1 cellular context compared by ENCODE assay signal in the genomic region with DNA sequence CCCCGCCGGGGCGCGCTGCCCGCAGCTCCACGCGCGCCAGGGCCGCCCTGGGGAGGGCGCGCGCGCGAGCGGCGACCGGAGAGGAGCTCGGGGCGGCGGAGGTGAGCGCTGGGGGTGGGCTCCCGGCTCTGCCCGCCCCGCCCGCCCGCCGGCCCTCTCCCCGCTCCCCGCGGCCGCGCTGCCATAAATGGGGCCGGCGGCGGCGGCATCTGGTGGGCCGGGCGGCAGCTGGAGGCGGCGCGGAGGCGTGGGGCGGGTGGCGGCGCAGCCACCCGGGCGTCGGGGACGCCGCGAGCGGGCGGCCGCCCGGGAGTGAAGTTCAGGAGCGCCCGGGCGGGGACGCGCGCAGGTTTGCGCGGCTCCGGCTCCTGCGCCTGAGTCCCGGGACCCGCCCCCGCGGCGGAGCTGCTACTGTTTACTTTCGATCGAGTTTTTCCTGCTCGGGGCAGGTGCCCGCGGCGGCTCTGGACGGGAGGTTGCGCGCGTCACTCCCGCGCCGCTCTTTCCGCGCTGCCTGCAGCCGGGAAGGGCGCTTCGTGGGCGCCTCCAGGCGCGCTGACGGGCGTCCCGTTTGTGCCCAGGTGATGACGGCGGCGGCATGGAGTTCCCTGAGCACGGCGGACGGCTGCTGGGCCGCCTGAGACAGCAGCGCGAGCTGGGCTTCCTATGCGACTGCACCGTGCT.
TF ChIP-seq lines count a peak whose summit lies in the region.

ZBTB42 (plus strand) TSS at position 502 of the 684 bp plus-strand sequence; CDS start at position 599, 97 bp downstream.

TF ChIP-seq in HepG2, 621 proteins besides CTCF, POLR2A, EP300 and RAD21 (continued from another document and continues in another):
- TF ChIP-seq DRAP1 (CRISPR knock-in tag; IDR thresholded peaks at IDR 0.05): peak; percentile 24; the same call in 1 of the 2 replicates
- no peak for TF ChIP-seq LCORL (IDR thresholded peaks at IDR 0.05)
- TF ChIP-seq LCORL (CRISPR knock-in tag; IDR thresholded peaks at IDR 0.05): no peak; the same call in 1 of the 2 replicates
- no peak for TF ChIP-seq RFX1 (IDR thresholded peaks at IDR 0.05)
- TF ChIP-seq, protein P1, sequence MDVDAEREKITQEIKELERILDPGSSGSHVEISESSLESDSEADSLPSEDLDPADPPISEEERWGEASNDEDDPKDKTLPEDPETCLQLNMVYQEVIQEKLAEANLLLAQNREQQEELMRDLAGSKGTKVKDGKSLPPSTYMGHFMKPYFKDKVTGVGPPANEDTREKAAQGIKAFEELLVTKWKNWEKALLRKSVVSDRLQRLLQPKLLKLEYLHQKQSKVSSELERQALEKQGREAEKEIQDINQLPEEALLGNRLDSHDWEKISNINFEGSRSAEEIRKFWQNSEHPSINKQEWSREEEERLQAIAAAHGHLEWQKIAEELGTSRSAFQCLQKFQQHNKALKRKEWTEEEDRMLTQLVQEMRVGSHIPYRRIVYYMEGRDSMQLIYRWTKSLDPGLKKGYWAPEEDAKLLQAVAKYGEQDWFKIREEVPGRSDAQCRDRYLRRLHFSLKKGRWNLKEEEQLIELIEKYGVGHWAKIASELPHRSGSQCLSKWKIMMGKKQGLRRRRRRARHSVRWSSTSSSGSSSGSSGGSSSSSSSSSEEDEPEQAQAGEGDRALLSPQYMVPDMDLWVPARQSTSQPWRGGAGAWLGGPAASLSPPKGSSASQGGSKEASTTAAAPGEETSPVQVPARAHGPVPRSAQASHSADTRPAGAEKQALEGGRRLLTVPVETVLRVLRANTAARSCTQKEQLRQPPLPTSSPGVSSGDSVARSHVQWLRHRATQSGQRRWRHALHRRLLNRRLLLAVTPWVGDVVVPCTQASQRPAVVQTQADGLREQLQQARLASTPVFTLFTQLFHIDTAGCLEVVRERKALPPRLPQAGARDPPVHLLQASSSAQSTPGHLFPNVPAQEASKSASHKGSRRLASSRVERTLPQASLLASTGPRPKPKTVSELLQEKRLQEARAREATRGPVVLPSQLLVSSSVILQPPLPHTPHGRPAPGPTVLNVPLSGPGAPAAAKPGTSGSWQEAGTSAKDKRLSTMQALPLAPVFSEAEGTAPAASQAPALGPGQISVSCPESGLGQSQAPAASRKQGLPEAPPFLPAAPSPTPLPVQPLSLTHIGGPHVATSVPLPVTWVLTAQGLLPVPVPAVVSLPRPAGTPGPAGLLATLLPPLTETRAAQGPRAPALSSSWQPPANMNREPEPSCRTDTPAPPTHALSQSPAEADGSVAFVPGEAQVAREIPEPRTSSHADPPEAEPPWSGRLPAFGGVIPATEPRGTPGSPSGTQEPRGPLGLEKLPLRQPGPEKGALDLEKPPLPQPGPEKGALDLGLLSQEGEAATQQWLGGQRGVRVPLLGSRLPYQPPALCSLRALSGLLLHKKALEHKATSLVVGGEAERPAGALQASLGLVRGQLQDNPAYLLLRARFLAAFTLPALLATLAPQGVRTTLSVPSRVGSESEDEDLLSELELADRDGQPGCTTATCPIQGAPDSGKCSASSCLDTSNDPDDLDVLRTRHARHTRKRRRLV (CRISPR knock-in tag; IDR thresholded peaks at IDR 0.05): no peak
- no peak for TF ChIP-seq TCF12 (IDR thresholded peaks at IDR 0.05)
- 0 out of 2 replicates have a peak, but pooled peaks have one; percentile 58 for TF ChIP-seq TCF12 (CRISPR knock-in tag; IDR thresholded peaks at IDR 0.05)
- no peak for TF ChIP-seq PCBP2 (optimal IDR thresholded peaks at IDR 0.05; ENCODE audit: low read depth, low read length, poor library complexity, severe bottlenecking)
- peak; percentile 13 for TF ChIP-seq TEAD3 (CRISPR knock-in tag; optimal IDR thresholded peaks at IDR 0.05; ENCODE audit: borderline replicate concordance)
- TF ChIP-seq HNF4G (IDR thresholded peaks at IDR 0.05; ENCODE audit: borderline replicate concordance, low read depth, low read length): no peak
- TF ChIP-seq HNF4G (CRISPR knock-in tag; IDR thresholded peaks at IDR 0.05; ENCODE audit: borderline replicate concordance, low read depth): no peak
- TF ChIP-seq, protein P2, sequence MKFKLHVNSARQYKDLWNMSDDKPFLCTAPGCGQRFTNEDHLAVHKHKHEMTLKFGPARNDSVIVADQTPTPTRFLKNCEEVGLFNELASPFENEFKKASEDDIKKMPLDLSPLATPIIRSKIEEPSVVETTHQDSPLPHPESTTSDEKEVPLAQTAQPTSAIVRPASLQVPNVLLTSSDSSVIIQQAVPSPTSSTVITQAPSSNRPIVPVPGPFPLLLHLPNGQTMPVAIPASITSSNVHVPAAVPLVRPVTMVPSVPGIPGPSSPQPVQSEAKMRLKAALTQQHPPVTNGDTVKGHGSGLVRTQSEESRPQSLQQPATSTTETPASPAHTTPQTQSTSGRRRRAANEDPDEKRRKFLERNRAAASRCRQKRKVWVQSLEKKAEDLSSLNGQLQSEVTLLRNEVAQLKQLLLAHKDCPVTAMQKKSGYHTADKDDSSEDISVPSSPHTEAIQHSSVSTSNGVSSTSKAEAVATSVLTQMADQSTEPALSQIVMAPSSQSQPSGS (CRISPR knock-in tag; IDR thresholded peaks at IDR 0.05): no peak
- TF ChIP-seq ZFP37 (CRISPR knock-in tag; IDR thresholded peaks at IDR 0.05; ENCODE audit: borderline replicate concordance): no peak
- no peak for TF ChIP-seq ZNF530 (CRISPR knock-in tag; IDR thresholded peaks at IDR 0.05; ENCODE audit: low read depth)
- no peak for TF ChIP-seq ZNF609 (CRISPR knock-in tag; IDR thresholded peaks at IDR 0.05; ENCODE audit: borderline replicate concordance)
- TF ChIP-seq MTF1 (CRISPR knock-in tag; IDR thresholded peaks at IDR 0.05): no peak
- TF ChIP-seq NFE2 (CRISPR knock-in tag; IDR thresholded peaks at IDR 0.05): no peak
- TF ChIP-seq ELF3 (CRISPR knock-in tag; IDR thresholded peaks at IDR 0.05): no peak
- no peak; the same call in 1 of the 2 replicates for TF ChIP-seq TAF1 (CRISPR knock-in tag; IDR thresholded peaks at IDR 0.05)
- TF ChIP-seq HMG20B (CRISPR knock-in tag; conservative IDR thresholded peaks at IDR 0.05): no peak; the same call in 1 of the 2 replicates
- no peak for TF ChIP-seq ZNF17 (CRISPR knock-in tag; IDR thresholded peaks at IDR 0.05)
- no peak for TF ChIP-seq ZNF407 (CRISPR knock-in tag; IDR thresholded peaks at IDR 0.05; ENCODE audit: not compliant biosample characterization)
- no peak for TF ChIP-seq IRF1 (CRISPR knock-in tag; IDR thresholded peaks at IDR 0.05; ENCODE audit: low read depth)
- TF ChIP-seq ZNF20 (CRISPR knock-in tag; IDR thresholded peaks at IDR 0.05): no peak
- TF ChIP-seq TFE3 (CRISPR knock-in tag; IDR thresholded peaks at IDR 0.05): no peak
- TF ChIP-seq FOSL2 (CRISPR knock-in tag; IDR thresholded peaks at IDR 0.05): 0 out of 2 replicates have a peak, but pooled peaks have one; percentile 7
- no peak for TF ChIP-seq PAWR (CRISPR knock-in tag; IDR thresholded peaks at IDR 0.05; ENCODE audit: borderline replicate concordance)
- no peak for TF ChIP-seq TGIF2 (CRISPR knock-in tag; IDR thresholded peaks at IDR 0.05)
- no peak for TF ChIP-seq CBX5 (CRISPR knock-in tag; IDR thresholded peaks at IDR 0.05; ENCODE audit: borderline replicate concordance)
- TF ChIP-seq MATR3 (CRISPR knock-in tag; IDR thresholded peaks at IDR 0.05): no peak
- no peak for TF ChIP-seq HOXD1 (CRISPR knock-in tag; IDR thresholded peaks at IDR 0.05)
- TF ChIP-seq ZIK1 (CRISPR knock-in tag; IDR thresholded peaks at IDR 0.05; ENCODE audit: borderline replicate concordance, low read depth): no peak
- TF ChIP-seq MXD4 (CRISPR knock-in tag; IDR thresholded peaks at IDR 0.05): peak; percentile 38; the same call in 1 of the 2 replicates
